Comparison of ENCODE assay signal across 8 cellular contexts in genomic region chr22:31082606-31083376, GRCh38. TPM values are rescaled to one million over a fixed set of nuclear protein-coding genes. Genes with fewer than 3 reads are reported as not detected.
DNase-seq lines count a peak whose midpoint lies in the region; ATAC-seq and TF ChIP-seq lines count a peak whose summit lies in the region.

No MANE protein-coding gene starts in this region.

- peak overlapping the region; percentile 59 for H3K4me3 Mint-ChIP-seq in CD8-positive, alpha-beta T cell

- no peaks in the 10 kb centered on the region for H3K36me3 ChIP-seq in CD8-positive, alpha-beta T cell (ENCODE audit: insufficient read depth, low read length)
- H3K36me3 ChIP-seq in HUES6 (ENCODE audit: control insufficient read depth, insufficient read depth, low read length), result no peaks in the 10 kb centered on the region
- H3K36me3 ChIP-seq in muscle layer of colon (ENCODE audit: insufficient read depth, low read length), result peaks cover 17% of the 10 kb centered on the region
- H3K36me3 ChIP-seq in suprapubic skin, result peaks cover 4% of the 10 kb centered on the region

- H3K4me1 ChIP-seq in CD8-positive, alpha-beta T cell (ENCODE audit: insufficient read depth, low read length), result peaks cover 32% of the 10 kb centered on the region
- peaks cover 37% of the 10 kb centered on the region for H3K4me1 ChIP-seq in HUES6 (ENCODE audit: control insufficient read depth, insufficient read depth, low read length)
- peaks cover 57% of the 10 kb centered on the region for H3K4me1 ChIP-seq in muscle layer of colon (ENCODE audit: insufficient read depth, low read length)
- H3K4me1 ChIP-seq in suprapubic skin, result peaks cover 66% of the 10 kb centered on the region

- H3K9me3 ChIP-seq in CD8-positive, alpha-beta T cell (ENCODE audit: low read length), result no peaks in the 10 kb centered on the region
- H3K9me3 ChIP-seq in HUES6 (ENCODE audit: control insufficient read depth, insufficient read depth, low read depth, low read length) (no peaks in the 10 kb centered on the region), muscle layer of colon (ENCODE audit: low read length) (no peaks in the 10 kb centered on the region), suprapubic skin (no peaks in the 10 kb centered on the region)

- ATAC-seq in CD8-positive, alpha-beta T cell, result no peak
- no peak for ATAC-seq in HG03378 (IDR thresholded peaks at IDR 0.05; ENCODE audit: unreplicated experiment)
- ATAC-seq in GM21825 (IDR thresholded peaks at IDR 0.05; ENCODE audit: unreplicated experiment), result no peak

- H3K27me3 ChIP-seq in CD8-positive, alpha-beta T cell (ENCODE audit: insufficient read depth, low read length), result no peaks in the 10 kb centered on the region
- H3K27me3 ChIP-seq in HUES6 (ENCODE audit: control insufficient read depth, insufficient read depth, low read length), result no peaks in the 10 kb centered on the region
- no peaks in the 10 kb centered on the region for H3K27me3 ChIP-seq in muscle layer of colon (ENCODE audit: control insufficient read depth in 1 of 2, insufficient read depth in 2 of 2, low read length in 2 of 2)
- no peaks in the 10 kb centered on the region for H3K27me3 ChIP-seq in suprapubic skin

- TF ChIP-seq CTCF in CD8-positive, alpha-beta T cell (IDR thresholded peaks at IDR 0.05), result peak; percentile 23
- TF ChIP-seq CTCF in suprapubic skin (IDR thresholded peaks at IDR 0.05), result peak in 1 of 2 donors; percentile 53

- intact Hi-C loops in CD8-positive, alpha-beta T cell (cut with DNase I, micrococcal nuclease), result loop anchor here (5.0 to 10.0 kb wide), 10 partner anchors 80 to 1478 kb away; partner anchors contain the start of genes CCDC157 (in 1 of the 2), DRG1 (in 1 of the 2), DUSP18 (in 1 of the 2) and MTFP1 (in 1 of the 2)

- H3K4me3 ChIP-seq in CD8-positive, alpha-beta T cell (ENCODE audit: low read depth, low read length), result no peak overlapping the region
- 0 out of 2 replicates have a peak overlapping the region, but pooled peaks have one; percentile 78 for H3K4me3 ChIP-seq in HUES6 (ENCODE audit: low read depth, low read length)
- peak overlapping the region; percentile 80 to 92 for H3K4me3 ChIP-seq in muscle layer of colon (ENCODE audit: low read depth in 1 of 2, low read length in 2 of 2)
- peak overlapping the region; percentile 76 for H3K4me3 ChIP-seq in suprapubic skin

- TF ChIP-seq POLR2A in suprapubic skin (IDR thresholded peaks at IDR 0.05), result no peak

- no peak overlapping the region for H3K27ac ChIP-seq in CD8-positive, alpha-beta T cell (ENCODE audit: low read depth, low read length)
- no peak overlapping the region for H3K27ac ChIP-seq in HUES6 (ENCODE audit: low read depth, low read length)
- peak overlapping the region; percentile 97 for H3K27ac ChIP-seq in muscle layer of colon (ENCODE audit: low read depth, low read length)
- peak overlapping the region; percentile 86 for H3K27ac ChIP-seq in suprapubic skin

- no peaks in the 10 kb centered on the region for H3K27me3 Mint-ChIP-seq in CD8-positive, alpha-beta T cell (ENCODE audit: low read depth)

- no peaks in the 10 kb centered on the region for H3K36me3 Mint-ChIP-seq in CD8-positive, alpha-beta T cell

- WGBS in suprapubic skin, result 71% methylated on average over 10 of the region's 11 CpGs

- no peak for TF ChIP-seq EP300 in suprapubic skin (IDR thresholded peaks at IDR 0.05)

- peaks cover 36% of the 10 kb centered on the region for H3K4me1 Mint-ChIP-seq in CD8-positive, alpha-beta T cell (ENCODE audit: low read depth)

- H3K9ac ChIP-seq in HUES6 (ENCODE audit: low read length), result no peak overlapping the region
- peak overlapping the region; percentile 98 for H3K9ac ChIP-seq in muscle layer of colon (ENCODE audit: low read length)

- peak in 6 of 7 experiments; percentile 20 to 71 (median 46) for DNase-seq in CD8-positive, alpha-beta T cell
- peak; percentile 59 to 66 for DNase-seq in activated CD4-positive, alpha-beta T cell treated with anti-CD3 and anti-CD28 coated beads for 4 hours
- peak; percentile 46 for DNase-seq in effector CD8-positive, alpha-beta T cell (lab: John Stamatoyannopoulos, UW)
- DNase-seq in suprapubic skin (ENCODE audit: low spot score in 2 of 2), result peak; percentile 82 to 84

- H3K9me3 Mint-ChIP-seq in CD8-positive, alpha-beta T cell, result no peaks in the 10 kb centered on the region

- POLR2A ChIA-PET in CD8-positive, alpha-beta T cell (lab: Charles Lee), result interaction anchor here (1.0 to 2.2 kb wide), 3 partner anchors 114 to 207 kb away, joined by 4 to 11 read pairs (median 6); partner anchors contain the start of genes MORC2 and TUG1

- no peak overlapping the region for H3K27ac Mint-ChIP-seq in CD8-positive, alpha-beta T cell

- CTCF ChIA-PET in CD8-positive, alpha-beta T cell (lab: Charles Lee), result interaction anchor here (0.8 to 4.5 kb wide), 13 partner anchors 10 to 448 kb away, joined by 3 to 52 read pairs (median 4); partner anchors contain the start of gene SLC35E4

RNA-seq across cellular contexts. Expression of gene SMTN, which starts 1.7 kb away (rescaled TPM):
- total RNA-seq in CD8-positive, alpha-beta T cell, result 1 to 10 TPM; 4.0 to 4.9 TPM
- total RNA-seq in suprapubic skin, result 10 to 100 TPM; 42.3 to 54.6 (median 50.5) TPM

RNA-seq across cellular contexts. Expression of gene SELENOM, which starts 24.6 kb away (rescaled TPM):
- 10 to 100 TPM; 55.6 to 62.2 TPM for total RNA-seq in CD8-positive, alpha-beta T cell
- total RNA-seq in suprapubic skin, result 10 to 100 TPM; 37.4 to 72.1 (median 56.0) TPM

RNA-seq across cellular contexts. Expression of gene INPP5J, which starts 40.0 kb away (rescaled TPM):
- total RNA-seq in CD8-positive, alpha-beta T cell, result under 1 TPM; 0.11 to 0.14 TPM
- 1 to 10 TPM in 3 of 4 donors, under 1 TPM in 1; 0.26 to 3.2 (median 2.5) TPM for total RNA-seq in suprapubic skin

RNA-seq across cellular contexts. Expression of gene PLA2G3, which starts 57.5 kb away (rescaled TPM):
- total RNA-seq in CD8-positive, alpha-beta T cell, result not detected
- 1 to 10 TPM; 3.1 to 9.5 (median 7.6) TPM for total RNA-seq in suprapubic skin

Comparison
In these comparisons a context has a peak if more than half of its experiments do, and no peak if none do; other contexts are left out.
1. H3K27ac ChIP-seq: peak in muscle layer of colon (single experiment) and suprapubic skin (single experiment); none in CD8-positive, alpha-beta T cell (single experiment) and HUES6 (single experiment).
2. RNA of gene SMTN, which starts 1.7 kb away (total RNA-seq): 42.3 to 54.6 TPM in suprapubic skin; 4.0 to 4.9 TPM in CD8-positive, alpha-beta T cell; every median in the first group is over 4 times any median in the second.
3. Peak in every context shown above with its lines, with median percentiles within 50 percentile points of each other: DNase-seq.